1 cellular context compared by ENCODE assay signal in genomic region chr5:134070648-134070978, GRCh38.
TF ChIP-seq lines count a peak whose summit lies in the region.

No MANE protein-coding gene starts in this region.

TF ChIP-seq in H1, 55 proteins besides CTCF, POLR2A, EP300 and RAD21 (continued from another document):
- TF ChIP-seq ATF2 (IDR thresholded peaks at IDR 0.05; ENCODE audit: low read length): no peak
- no peak for TF ChIP-seq NANOG (IDR thresholded peaks at IDR 0.05; ENCODE audit: insufficient read depth, low read depth, low read length, poor library complexity, severe bottlenecking)
- no peak for TF ChIP-seq BCL11A (IDR thresholded peaks at IDR 0.05; ENCODE audit: low read depth in 2 of 2, low read length in 2 of 2)
- no peak for TF ChIP-seq SIX5 (IDR thresholded peaks at IDR 0.05; ENCODE audit: low read depth, low read length)
- no peak for TF ChIP-seq BRCA1 (IDR thresholded peaks at IDR 0.05; ENCODE audit: low read depth, low read length)
- TF ChIP-seq RNF2 (IDR thresholded peaks at IDR 0.05; ENCODE audit: borderline replicate concordance, low read depth, low read length, missing control alignments, poor library complexity, severe bottlenecking): no peak
- TF ChIP-seq RBBP5 (IDR thresholded peaks at IDR 0.05; ENCODE audit: borderline replicate concordance, low read depth, low read length): no peak
- no peak for TF ChIP-seq RXRA (IDR thresholded peaks at IDR 0.05; ENCODE audit: insufficient read depth, low read depth, low read length)
- no peak for TF ChIP-seq CHD1 (IDR thresholded peaks at IDR 0.05; ENCODE audit: low read depth, low read length)
- no peak for TF ChIP-seq POU5F1 (IDR thresholded peaks at IDR 0.05; ENCODE audit: low read depth, low read length)
- TF ChIP-seq SUZ12 (IDR thresholded peaks at IDR 0.05; ENCODE audit: low read length): no peak
- no peak for TF ChIP-seq EGR1 (IDR thresholded peaks at IDR 0.05; ENCODE audit: borderline replicate concordance, low read depth, low read length)
- no peak for TF ChIP-seq CHD7 (IDR thresholded peaks at IDR 0.05; ENCODE audit: insufficient replicate concordance, low read length)
